In the genomic region with DNA sequence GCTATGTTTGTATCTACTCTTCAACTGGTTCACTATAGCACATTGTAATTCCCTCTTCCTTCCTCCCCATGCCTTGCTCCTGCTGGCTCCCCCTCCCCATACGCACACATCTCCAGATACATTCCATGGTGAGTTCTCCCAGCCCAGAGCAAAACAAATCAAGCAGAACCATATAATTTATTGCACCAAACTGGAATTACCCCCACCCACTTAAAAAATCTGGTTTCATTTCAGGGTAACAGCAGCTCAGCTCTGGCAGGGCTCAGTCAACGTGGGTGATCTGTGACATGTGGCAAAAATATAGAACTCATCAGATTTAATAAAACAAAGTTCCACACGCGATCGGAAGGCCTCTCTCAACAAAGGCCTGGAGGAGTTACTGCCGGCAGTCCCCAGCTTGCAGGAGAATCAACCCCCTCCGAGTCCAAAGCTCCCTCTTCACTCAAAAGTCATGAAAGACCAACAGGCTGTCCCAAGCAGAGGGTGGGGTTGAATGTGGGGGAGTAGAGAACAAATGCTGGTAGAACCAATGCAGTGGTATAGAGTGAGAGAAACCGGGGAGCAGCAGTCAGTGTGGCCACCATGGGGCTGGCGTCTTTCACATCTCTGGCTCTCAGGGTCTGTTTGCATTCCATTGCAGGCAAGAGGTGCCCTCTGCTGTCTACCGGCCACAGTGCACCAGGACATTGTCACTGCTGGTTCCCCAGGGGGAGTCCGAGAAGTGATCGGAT, we compare ENCODE assay signal across 8 cellular contexts.
DNase-seq lines count a peak whose midpoint lies in the region; ATAC-seq, FAIRE-seq and TF ChIP-seq lines count a peak whose summit lies in the region.

No MANE protein-coding gene starts in this region.

- no peak overlapping the region for H3K27ac ChIP-seq in GM23338 (ENCODE audit: low read depth)
- no peak overlapping the region for H3K27ac ChIP-seq in mammary epithelial cell (ENCODE audit: insufficient read depth, low read depth, low read length)
- H3K27ac ChIP-seq in HepG2 (ENCODE audit: extremely low read length, insufficient read depth, low read length) = no peak overlapping the region

- H3K9me3 Mint-ChIP-seq in GM23338 = no peaks in the 10 kb centered on the region; the same call in 2 of the 3 replicates

- BruUV-seq in mammary epithelial cell (replicated peaks; lab: Mats Ljungman, UMichigan) = no TSS peak
- BruUV-seq in HepG2 (replicated peaks; lab: Mats Ljungman, UMichigan) = no TSS peak

- 18% methylated on average over 11 of the region's 12 CpGs for WGBS in mammary epithelial cell (ENCODE audit: low coverage, missing lambda C conversion rate)
- WGBS in HepG2 (ENCODE audit: low lambda C conversion rate) = 25% methylated on average over 12 of the region's 12 CpGs

- POLR2A ChIA-PET in HepG2 (lab: Yijun Ruan, JAX) = no interaction called here

- intact Hi-C loops in mammary epithelial cell (cut with micrococcal nuclease) = loop anchor here (1.0 to 5.0 kb wide), 7 partner anchors 49 to 704 kb away; no protein-coding TSS in a partner anchor
- intact Hi-C loops in HepG2 (cut with micrococcal nuclease; ENCODE audit: unreplicated experiment) = loop anchor here (5.0 kb wide), 3 partner anchors 109 to 699 kb away; no protein-coding TSS in a partner anchor

- peaks cover 13% of the 10 kb centered on the region for H3K4me1 Mint-ChIP-seq in GM23338

- CTCF ChIA-PET in mammary epithelial cell (lab: Charles Lee; ENCODE audit: low non-redundant PET) = no interaction called here
- CTCF ChIA-PET in HepG2 (lab: Yijun Ruan, JAX; ENCODE audit: low intra/inter-chr PET ratio, low total read pairs) = no interaction called here

- H3K9ac ChIP-seq in mammary epithelial cell (ENCODE audit: insufficient read depth, low read length) (no peak overlapping the region), HepG2 (ENCODE audit: insufficient read depth, low read depth, low read length) (no peak overlapping the region)

- H4K20me1 ChIP-seq in GM23338 (replicated peaks; ENCODE audit: insufficient read depth) = no peaks in the 10 kb centered on the region
- H4K20me1 ChIP-seq in mammary epithelial cell (ENCODE audit: insufficient read depth, low read length) = no peaks in the 10 kb centered on the region
- no peaks in the 10 kb centered on the region for H4K20me1 ChIP-seq in HepG2 (ENCODE audit: insufficient read depth, low read length)

- H3K4me2 ChIP-seq in GM23338 = peak overlapping the region; percentile 73
- no peak overlapping the region for H3K4me2 ChIP-seq in mammary epithelial cell (ENCODE audit: insufficient read depth, low read depth, low read length)
- peak overlapping the region; percentile 50; the same call in 1 of the 2 replicates for H3K4me2 ChIP-seq in HepG2 (ENCODE audit: low read depth, low read length)

- peak; percentile 73 for TF ChIP-seq RAD21 in HepG2 (CRISPR knock-in tag; IDR thresholded peaks at IDR 0.05)

- H3K9me3 ChIP-seq in mammary epithelial cell (replicated peaks; ENCODE audit: insufficient read depth, low read length) (no peaks in the 10 kb centered on the region), HepG2 (ENCODE audit: low read length) (no peaks in the 10 kb centered on the region)

- H3K4me3 Mint-ChIP-seq in GM23338 = peak overlapping the region; percentile 55

- TF ChIP-seq EP300 in HepG2 (IDR thresholded peaks at IDR 0.05; ENCODE audit: low read depth in 2 of 2, low read length in 2 of 2) = no peak
- no peak for TF ChIP-seq EP300 in HepG2 (CRISPR knock-in tag; IDR thresholded peaks at IDR 0.05; ENCODE audit: borderline replicate concordance)

- no peaks in the 10 kb centered on the region for H3K27me3 ChIP-seq in GM23338 (ENCODE audit: insufficient read depth)
- H3K27me3 ChIP-seq in mammary epithelial cell (ENCODE audit: insufficient read depth, low read length) = peaks cover 2% of the 10 kb centered on the region
- H3K27me3 ChIP-seq in HepG2 (ENCODE audit: control insufficient read depth in 1 of 2, insufficient read depth in 2 of 2, low read length in 2 of 2) = no peaks in the 10 kb centered on the region

- H3K36me3 ChIP-seq in GM23338 (ENCODE audit: insufficient read depth) = no peaks in the 10 kb centered on the region
- H3K36me3 ChIP-seq in mammary epithelial cell (ENCODE audit: insufficient read depth, low read length) = no peaks in the 10 kb centered on the region
- H3K36me3 ChIP-seq in HepG2 (replicated peaks in 1 of 2; ENCODE audit: control insufficient read depth in 1 of 2, insufficient read depth in 2 of 2, low read length in 2 of 2) = no peaks in the 10 kb centered on the region

- H3K27me3 Mint-ChIP-seq in GM23338 (ENCODE audit: insufficient read depth, low read depth, poor library complexity) = no peaks in the 10 kb centered on the region

- peak overlapping the region; percentile 84 for H3K27ac Mint-ChIP-seq in GM23338

- H3K79me2 ChIP-seq in GM23338 (replicated peaks; ENCODE audit: insufficient read depth) (no peaks in the 10 kb centered on the region), mammary epithelial cell (ENCODE audit: insufficient read depth, low read length) (no peaks in the 10 kb centered on the region), HepG2 (ENCODE audit: insufficient read depth, low read length) (no peaks in the 10 kb centered on the region)

- no peaks in the 10 kb centered on the region for H3K36me3 Mint-ChIP-seq in GM23338 (ENCODE audit: low read depth)

- peaks cover 3% of the 10 kb centered on the region; the same call in 1 of the 2 replicates for H3K9me2 ChIP-seq in GM23338 (ENCODE audit: insufficient read depth)

- H3K4me1 ChIP-seq in GM23338 (ENCODE audit: insufficient read depth) (peaks cover 12% of the 10 kb centered on the region), mammary epithelial cell (ENCODE audit: insufficient read depth, low read length) (no peaks in the 10 kb centered on the region), HepG2 (ENCODE audit: insufficient read depth, low read length) (no peaks in the 10 kb centered on the region)

- no peak for TF ChIP-seq POLR2A in HepG2 (IDR thresholded peaks at IDR 0.05; ENCODE audit: insufficient read depth in 1 of 2, low read depth in 2 of 2, low read length in 2 of 2)

- no peaks in the 10 kb centered on the region for H3F3A ChIP-seq in GM23338 (replicated peaks; ENCODE audit: low read depth)

- in situ Hi-C loops in mammary epithelial cell (cut with MboI; ENCODE audit: low sequenced_read_pairs in 2 of 2) = no loop called here
- in situ Hi-C loops in HepG2 (cut with HindIII; ENCODE audit: extremely low pct_ligation_motif_present, low pct_unique_long_range_greater_than_20kb) = no loop called here

- FAIRE-seq in HepG2 (lab: Jason Lieb, UNC) = peak; percentile 80

- H2AFZ ChIP-seq in GM23338 (peak overlapping the region; percentile 99), mammary epithelial cell (ENCODE audit: low read depth, low read length) (peak overlapping the region; percentile 52), HepG2 (ENCODE audit: low read length) (no peak overlapping the region)

- DNase-seq in NCI-H1105 treated with DMSO at 0.1 percent for 48 hours (lab: John Stamatoyannopoulos, UW) = peak; percentile 28
- DNase-seq in NCI-H1105 (lab: John Stamatoyannopoulos, UW) = no peak
- peak; percentile 88 for DNase-seq in GM23338 (ENCODE audit: low spot score)
- peak; percentile 2 for DNase-seq in MV-4-11 (lab: John Stamatoyannopoulos, UW)
- DNase-seq in mammary epithelial cell = peak; percentile 32
- peak; percentile 52 for DNase-seq in HepG2 (ENCODE audit: low spot score)
- DNase-seq in cortex of kidney (lab: John Stamatoyannopoulos, UW) = no peak
- no peak for DNase-seq in activated effector memory CD4-positive, alpha-beta T cell treated with Interleukin-2 at 50 U/mL for 16 hours

- H3K4me3 ChIP-seq in GM23338 (peak overlapping the region; percentile 41), mammary epithelial cell (replicated peaks in 1 of 3; ENCODE audit: insufficient read depth in 1 of 3, low read depth in 2 of 3, low read length in 3 of 3) (no peak overlapping the region), HepG2 (replicated peaks in 1 of 3; ENCODE audit: insufficient read depth in 1 of 3, low read depth in 2 of 3, low read length in 3 of 3) (no peak overlapping the region; a peak in 1 of 6 replicates)

- ATAC-seq in GM23338 (peak; percentile 100), HepG2 (peak; percentile 100)

- TF ChIP-seq CTCF in GM23338 (conservative IDR thresholded peaks at IDR 0.05; ENCODE audit: low read depth in 2 of 2) (peak; percentile 76 to 95), mammary epithelial cell (conservative IDR thresholded peaks at IDR 0.05 in 1 of 2, IDR thresholded peaks at IDR 0.05 in 1 of 2; ENCODE audit: extremely low read depth in 1 of 2, insufficient read depth in 1 of 2, low read depth in 1 of 2, low read length in 2 of 2) (peak; percentile 64 to 81), HepG2 (CRISPR knock-in tag; IDR thresholded peaks at IDR 0.05) (peak; percentile 90)

- dilution Hi-C loops in mammary epithelial cell (cut with HindIII; ENCODE audit: low sequenced_read_pairs) = no loop called here

TF ChIP-seq in GM23338, 12 proteins besides CTCF, POLR2A, EP300 and RAD21 (continues in another document):
- no peak for TF ChIP-seq STAT1 (IDR thresholded peaks at IDR 0.05; ENCODE audit: unreplicated experiment)

TF ChIP-seq in HepG2, 621 proteins besides CTCF, POLR2A, EP300 and RAD21 (continues in another document):
- TF ChIP-seq ZNF124 (CRISPR knock-in tag; IDR thresholded peaks at IDR 0.05) (no peak), CAMTA2 (CRISPR knock-in tag; IDR thresholded peaks at IDR 0.05; ENCODE audit: borderline replicate concordance) (no peak), ZNF766 (CRISPR knock-in tag; IDR thresholded peaks at IDR 0.05; ENCODE audit: borderline replicate concordance) (no peak), ZIK1 (CRISPR knock-in tag; IDR thresholded peaks at IDR 0.05; ENCODE audit: borderline replicate concordance, low read depth) (no peak), ZBTB33 (CRISPR knock-in tag; IDR thresholded peaks at IDR 0.05) (no peak)

Comparison
In these comparisons a context has a peak if more than half of its experiments do, and no peak if none do; other contexts are left out.
1. DNase-seq: peak in NCI-H1105 treated with DMSO at 0.1 percent for 48 hours (single experiment), GM23338 (single experiment), MV-4-11 (single experiment), mammary epithelial cell (single experiment) and HepG2 (single experiment); none in NCI-H1105 (single experiment), cortex of kidney (single experiment) and activated effector memory CD4-positive, alpha-beta T cell treated with Interleukin-2 at 50 U/mL for 16 hours (single experiment).
2. Peak in every context shown above with its lines, with median percentiles within 50 percentile points of each other: CTCF ChIP-seq.